In the genomic region with DNA sequence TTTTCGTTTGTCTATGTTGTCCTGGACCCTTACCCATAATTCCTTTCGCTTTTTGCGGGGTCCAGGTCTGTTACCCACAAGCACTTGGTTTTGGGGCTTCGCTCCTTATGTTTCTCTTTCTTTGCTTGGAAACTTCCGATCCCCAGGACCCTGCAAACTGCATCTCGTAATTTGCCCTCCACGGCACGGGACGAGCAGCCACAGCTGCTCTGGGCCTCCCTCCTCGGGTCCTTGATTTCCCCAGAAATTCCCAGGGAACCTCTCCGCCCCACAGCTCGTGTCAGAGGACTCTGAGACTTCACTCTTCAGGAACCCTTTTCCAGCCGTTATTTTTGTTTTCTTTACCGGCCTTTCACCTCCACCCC, we compare ENCODE assay signal across 1 cellular context.
A peak's percentile ranks its signal among the peaks of the same experiment; 100 is the strongest.
TF ChIP-seq lines count a peak whose summit lies in the region.

No MANE protein-coding gene starts in this region.

TF ChIP-seq in K562, 482 proteins besides CTCF, POLR2A, EP300 and RAD21 (continues in another document):
- TF ChIP-seq U2AF2 (optimal IDR thresholded peaks at IDR 0.05; ENCODE audit: low read depth, low read length) (no peak), ZNF408 (CRISPR knock-in tag; IDR thresholded peaks at IDR 0.05; ENCODE audit: low read depth) (no peak), DPF2 (IDR thresholded peaks at IDR 0.05) (0 out of 2 replicates have a peak, but pooled peaks have one; percentile 13), PHF8 (IDR thresholded peaks at IDR 0.05; ENCODE audit: borderline replicate concordance, low read length) (no peak), ZNF561 (CRISPR knock-in tag; conservative IDR thresholded peaks at IDR 0.05) (no peak), CBX3 (IDR thresholded peaks at IDR 0.05; ENCODE audit: borderline replicate concordance in 1 of 2, low read length in 2 of 2) (no peak), RNF2 (IDR thresholded peaks at IDR 0.05) (no peak), ZNF668 (CRISPR knock-in tag; IDR thresholded peaks at IDR 0.05) (no peak), ZNF436 (CRISPR knock-in tag; IDR thresholded peaks at IDR 0.05) (no peak), TRIM28 (IDR thresholded peaks at IDR 0.05) (no peak), SMAD4 (CRISPR knock-in tag; conservative IDR thresholded peaks at IDR 0.05) (no peak), ETV1 (tag; conservative IDR thresholded peaks at IDR 0.05; ENCODE audit: low read depth) (no peak), GTF2E2 (tag; IDR thresholded peaks at IDR 0.05) (no peak), MED1 (CRISPR knock-in tag; IDR thresholded peaks at IDR 0.05; ENCODE audit: borderline replicate concordance) (no peak), PURB (CRISPR knock-in tag; IDR thresholded peaks at IDR 0.05; ENCODE audit: low read depth) (no peak), ZNF778 (CRISPR knock-in tag; IDR thresholded peaks at IDR 0.05) (no peak), CHD4 (IDR thresholded peaks at IDR 0.05; ENCODE audit: insufficient read depth, insufficient replicate concordance, low read depth, low read length, poor library complexity, severe bottlenecking) (no peak), POLR3A (IDR thresholded peaks at IDR 0.05; ENCODE audit: borderline replicate concordance, extremely low read depth, insufficient read depth, insufficient read length) (no peak), SUPT5H (IDR thresholded peaks at IDR 0.05) (no peak), SMARCA4 (IDR thresholded peaks at IDR 0.05) (no peak; the same call in 1 of the 2 replicates), CHD1 (IDR thresholded peaks at IDR 0.05; ENCODE audit: low read length) (peak; percentile 80), ZNF212 (CRISPR knock-in tag; IDR thresholded peaks at IDR 0.05) (no peak), ZNF589 (CRISPR knock-in tag; IDR thresholded peaks at IDR 0.05; ENCODE audit: low read depth) (no peak), SETDB1 (IDR thresholded peaks at IDR 0.05; ENCODE audit: low read length) (no peak), SP2 (IDR thresholded peaks at IDR 0.05; ENCODE audit: extremely low read depth, low read depth, low read length, poor library complexity, severe bottlenecking) (no peak), BRD4 (IDR thresholded peaks at IDR 0.05) (0 out of 2 replicates have a peak, but pooled peaks have one; percentile 4), ZBTB1 (CRISPR knock-in tag; IDR thresholded peaks at IDR 0.05; ENCODE audit: borderline replicate concordance, low read depth) (peak; percentile 30; the same call in 1 of the 2 replicates), OTX1 (CRISPR knock-in tag; IDR thresholded peaks at IDR 0.05) (no peak), NR2C1 (IDR thresholded peaks at IDR 0.05) (0 out of 2 replicates have a peak, but pooled peaks have one; percentile 7), NR2C1 (tag; IDR thresholded peaks at IDR 0.05) (no peak), ZNF165 (CRISPR knock-in tag; IDR thresholded peaks at IDR 0.05; ENCODE audit: borderline replicate concordance) (no peak), ZBTB17 (CRISPR knock-in tag; IDR thresholded peaks at IDR 0.05) (no peak), LCOR (CRISPR knock-in tag; IDR thresholded peaks at IDR 0.05) (no peak), HCFC1 (IDR thresholded peaks at IDR 0.05; ENCODE audit: low read depth, low read length) (no peak), ZNF175 (CRISPR knock-in tag; IDR thresholded peaks at IDR 0.05; ENCODE audit: low read depth) (no peak)
- TF ChIP-seq, protein P1, sequence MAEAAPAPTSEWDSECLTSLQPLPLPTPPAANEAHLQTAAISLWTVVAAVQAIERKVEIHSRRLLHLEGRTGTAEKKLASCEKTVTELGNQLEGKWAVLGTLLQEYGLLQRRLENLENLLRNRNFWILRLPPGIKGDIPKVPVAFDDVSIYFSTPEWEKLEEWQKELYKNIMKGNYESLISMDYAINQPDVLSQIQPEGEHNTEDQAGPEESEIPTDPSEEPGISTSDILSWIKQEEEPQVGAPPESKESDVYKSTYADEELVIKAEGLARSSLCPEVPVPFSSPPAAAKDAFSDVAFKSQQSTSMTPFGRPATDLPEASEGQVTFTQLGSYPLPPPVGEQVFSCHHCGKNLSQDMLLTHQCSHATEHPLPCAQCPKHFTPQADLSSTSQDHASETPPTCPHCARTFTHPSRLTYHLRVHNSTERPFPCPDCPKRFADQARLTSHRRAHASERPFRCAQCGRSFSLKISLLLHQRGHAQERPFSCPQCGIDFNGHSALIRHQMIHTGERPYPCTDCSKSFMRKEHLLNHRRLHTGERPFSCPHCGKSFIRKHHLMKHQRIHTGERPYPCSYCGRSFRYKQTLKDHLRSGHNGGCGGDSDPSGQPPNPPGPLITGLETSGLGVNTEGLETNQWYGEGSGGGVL (CRISPR knock-in tag; IDR thresholded peaks at IDR 0.05) = no peak
- TF ChIP-seq, protein P2, sequence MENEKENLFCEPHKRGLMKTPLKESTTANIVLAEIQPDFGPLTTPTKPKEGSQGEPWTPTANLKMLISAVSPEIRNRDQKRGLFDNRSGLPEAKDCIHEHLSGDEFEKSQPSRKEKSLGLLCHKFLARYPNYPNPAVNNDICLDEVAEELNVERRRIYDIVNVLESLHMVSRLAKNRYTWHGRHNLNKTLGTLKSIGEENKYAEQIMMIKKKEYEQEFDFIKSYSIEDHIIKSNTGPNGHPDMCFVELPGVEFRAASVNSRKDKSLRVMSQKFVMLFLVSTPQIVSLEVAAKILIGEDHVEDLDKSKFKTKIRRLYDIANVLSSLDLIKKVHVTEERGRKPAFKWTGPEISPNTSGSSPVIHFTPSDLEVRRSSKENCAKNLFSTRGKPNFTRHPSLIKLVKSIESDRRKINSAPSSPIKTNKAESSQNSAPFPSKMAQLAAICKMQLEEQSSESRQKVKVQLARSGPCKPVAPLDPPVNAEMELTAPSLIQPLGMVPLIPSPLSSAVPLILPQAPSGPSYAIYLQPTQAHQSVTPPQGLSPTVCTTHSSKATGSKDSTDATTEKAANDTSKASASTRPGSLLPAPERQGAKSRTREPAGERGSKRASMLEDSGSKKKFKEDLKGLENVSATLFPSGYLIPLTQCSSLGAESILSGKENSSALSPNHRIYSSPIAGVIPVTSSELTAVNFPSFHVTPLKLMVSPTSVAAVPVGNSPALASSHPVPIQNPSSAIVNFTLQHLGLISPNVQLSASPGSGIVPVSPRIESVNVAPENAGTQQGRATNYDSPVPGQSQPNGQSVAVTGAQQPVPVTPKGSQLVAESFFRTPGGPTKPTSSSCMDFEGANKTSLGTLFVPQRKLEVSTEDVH (IDR thresholded peaks at IDR 0.05; ENCODE audit: low read depth, partially characterized antibody) = no peak
- TF ChIP-seq, protein P3, sequence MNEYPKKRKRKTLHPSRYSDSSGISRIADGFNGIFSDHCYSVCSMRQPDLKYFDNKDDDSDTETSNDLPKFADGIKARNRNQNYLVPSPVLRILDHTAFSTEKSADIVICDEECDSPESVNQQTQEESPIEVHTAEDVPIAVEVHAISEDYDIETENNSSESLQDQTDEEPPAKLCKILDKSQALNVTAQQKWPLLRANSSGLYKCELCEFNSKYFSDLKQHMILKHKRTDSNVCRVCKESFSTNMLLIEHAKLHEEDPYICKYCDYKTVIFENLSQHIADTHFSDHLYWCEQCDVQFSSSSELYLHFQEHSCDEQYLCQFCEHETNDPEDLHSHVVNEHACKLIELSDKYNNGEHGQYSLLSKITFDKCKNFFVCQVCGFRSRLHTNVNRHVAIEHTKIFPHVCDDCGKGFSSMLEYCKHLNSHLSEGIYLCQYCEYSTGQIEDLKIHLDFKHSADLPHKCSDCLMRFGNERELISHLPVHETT (CRISPR knock-in tag; conservative IDR thresholded peaks at IDR 0.05 in 1 of 2, IDR thresholded peaks at IDR 0.05 in 1 of 2) = 0 out of 4 replicates have a peak, but pooled peaks of 1 of the 2 experiments have one; percentile 13
- TF ChIP-seq, protein P4, sequence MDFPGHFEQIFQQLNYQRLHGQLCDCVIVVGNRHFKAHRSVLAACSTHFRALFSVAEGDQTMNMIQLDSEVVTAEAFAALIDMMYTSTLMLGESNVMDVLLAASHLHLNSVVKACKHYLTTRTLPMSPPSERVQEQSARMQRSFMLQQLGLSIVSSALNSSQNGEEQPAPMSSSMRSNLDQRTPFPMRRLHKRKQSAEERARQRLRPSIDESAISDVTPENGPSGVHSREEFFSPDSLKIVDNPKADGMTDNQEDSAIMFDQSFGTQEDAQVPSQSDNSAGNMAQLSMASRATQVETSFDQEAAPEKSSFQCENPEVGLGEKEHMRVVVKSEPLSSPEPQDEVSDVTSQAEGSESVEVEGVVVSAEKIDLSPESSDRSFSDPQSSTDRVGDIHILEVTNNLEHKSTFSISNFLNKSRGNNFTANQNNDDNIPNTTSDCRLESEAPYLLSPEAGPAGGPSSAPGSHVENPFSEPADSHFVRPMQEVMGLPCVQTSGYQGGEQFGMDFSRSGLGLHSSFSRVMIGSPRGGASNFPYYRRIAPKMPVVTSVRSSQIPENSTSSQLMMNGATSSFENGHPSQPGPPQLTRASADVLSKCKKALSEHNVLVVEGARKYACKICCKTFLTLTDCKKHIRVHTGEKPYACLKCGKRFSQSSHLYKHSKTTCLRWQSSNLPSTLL (IDR thresholded peaks at IDR 0.05) = no peak
- TF ChIP-seq, protein P5, sequence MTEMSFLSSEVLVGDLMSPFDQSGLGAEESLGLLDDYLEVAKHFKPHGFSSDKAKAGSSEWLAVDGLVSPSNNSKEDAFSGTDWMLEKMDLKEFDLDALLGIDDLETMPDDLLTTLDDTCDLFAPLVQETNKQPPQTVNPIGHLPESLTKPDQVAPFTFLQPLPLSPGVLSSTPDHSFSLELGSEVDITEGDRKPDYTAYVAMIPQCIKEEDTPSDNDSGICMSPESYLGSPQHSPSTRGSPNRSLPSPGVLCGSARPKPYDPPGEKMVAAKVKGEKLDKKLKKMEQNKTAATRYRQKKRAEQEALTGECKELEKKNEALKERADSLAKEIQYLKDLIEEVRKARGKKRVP (CRISPR knock-in tag; IDR thresholded peaks at IDR 0.05) = no peak
- TF ChIP-seq, protein P6, sequence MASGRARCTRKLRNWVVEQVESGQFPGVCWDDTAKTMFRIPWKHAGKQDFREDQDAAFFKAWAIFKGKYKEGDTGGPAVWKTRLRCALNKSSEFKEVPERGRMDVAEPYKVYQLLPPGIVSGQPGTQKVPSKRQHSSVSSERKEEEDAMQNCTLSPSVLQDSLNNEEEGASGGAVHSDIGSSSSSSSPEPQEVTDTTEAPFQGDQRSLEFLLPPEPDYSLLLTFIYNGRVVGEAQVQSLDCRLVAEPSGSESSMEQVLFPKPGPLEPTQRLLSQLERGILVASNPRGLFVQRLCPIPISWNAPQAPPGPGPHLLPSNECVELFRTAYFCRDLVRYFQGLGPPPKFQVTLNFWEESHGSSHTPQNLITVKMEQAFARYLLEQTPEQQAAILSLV (tag; IDR thresholded peaks at IDR 0.05) = no peak
- TF ChIP-seq, protein P7, sequence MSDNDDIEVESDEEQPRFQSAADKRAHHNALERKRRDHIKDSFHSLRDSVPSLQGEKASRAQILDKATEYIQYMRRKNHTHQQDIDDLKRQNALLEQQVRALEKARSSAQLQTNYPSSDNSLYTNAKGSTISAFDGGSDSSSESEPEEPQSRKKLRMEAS (CRISPR knock-in tag; IDR thresholded peaks at IDR 0.05) = no peak
- TF ChIP-seq, protein P8, sequence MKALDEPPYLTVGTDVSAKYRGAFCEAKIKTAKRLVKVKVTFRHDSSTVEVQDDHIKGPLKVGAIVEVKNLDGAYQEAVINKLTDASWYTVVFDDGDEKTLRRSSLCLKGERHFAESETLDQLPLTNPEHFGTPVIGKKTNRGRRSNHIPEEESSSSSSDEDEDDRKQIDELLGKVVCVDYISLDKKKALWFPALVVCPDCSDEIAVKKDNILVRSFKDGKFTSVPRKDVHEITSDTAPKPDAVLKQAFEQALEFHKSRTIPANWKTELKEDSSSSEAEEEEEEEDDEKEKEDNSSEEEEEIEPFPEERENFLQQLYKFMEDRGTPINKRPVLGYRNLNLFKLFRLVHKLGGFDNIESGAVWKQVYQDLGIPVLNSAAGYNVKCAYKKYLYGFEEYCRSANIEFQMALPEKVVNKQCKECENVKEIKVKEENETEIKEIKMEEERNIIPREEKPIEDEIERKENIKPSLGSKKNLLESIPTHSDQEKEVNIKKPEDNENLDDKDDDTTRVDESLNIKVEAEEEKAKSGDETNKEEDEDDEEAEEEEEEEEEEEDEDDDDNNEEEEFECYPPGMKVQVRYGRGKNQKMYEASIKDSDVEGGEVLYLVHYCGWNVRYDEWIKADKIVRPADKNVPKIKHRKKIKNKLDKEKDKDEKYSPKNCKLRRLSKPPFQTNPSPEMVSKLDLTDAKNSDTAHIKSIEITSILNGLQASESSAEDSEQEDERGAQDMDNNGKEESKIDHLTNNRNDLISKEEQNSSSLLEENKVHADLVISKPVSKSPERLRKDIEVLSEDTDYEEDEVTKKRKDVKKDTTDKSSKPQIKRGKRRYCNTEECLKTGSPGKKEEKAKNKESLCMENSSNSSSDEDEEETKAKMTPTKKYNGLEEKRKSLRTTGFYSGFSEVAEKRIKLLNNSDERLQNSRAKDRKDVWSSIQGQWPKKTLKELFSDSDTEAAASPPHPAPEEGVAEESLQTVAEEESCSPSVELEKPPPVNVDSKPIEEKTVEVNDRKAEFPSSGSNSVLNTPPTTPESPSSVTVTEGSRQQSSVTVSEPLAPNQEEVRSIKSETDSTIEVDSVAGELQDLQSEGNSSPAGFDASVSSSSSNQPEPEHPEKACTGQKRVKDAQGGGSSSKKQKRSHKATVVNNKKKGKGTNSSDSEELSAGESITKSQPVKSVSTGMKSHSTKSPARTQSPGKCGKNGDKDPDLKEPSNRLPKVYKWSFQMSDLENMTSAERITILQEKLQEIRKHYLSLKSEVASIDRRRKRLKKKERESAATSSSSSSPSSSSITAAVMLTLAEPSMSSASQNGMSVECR (CRISPR knock-in tag; IDR thresholded peaks at IDR 0.05) = no peak
- TF ChIP-seq, protein P9, sequence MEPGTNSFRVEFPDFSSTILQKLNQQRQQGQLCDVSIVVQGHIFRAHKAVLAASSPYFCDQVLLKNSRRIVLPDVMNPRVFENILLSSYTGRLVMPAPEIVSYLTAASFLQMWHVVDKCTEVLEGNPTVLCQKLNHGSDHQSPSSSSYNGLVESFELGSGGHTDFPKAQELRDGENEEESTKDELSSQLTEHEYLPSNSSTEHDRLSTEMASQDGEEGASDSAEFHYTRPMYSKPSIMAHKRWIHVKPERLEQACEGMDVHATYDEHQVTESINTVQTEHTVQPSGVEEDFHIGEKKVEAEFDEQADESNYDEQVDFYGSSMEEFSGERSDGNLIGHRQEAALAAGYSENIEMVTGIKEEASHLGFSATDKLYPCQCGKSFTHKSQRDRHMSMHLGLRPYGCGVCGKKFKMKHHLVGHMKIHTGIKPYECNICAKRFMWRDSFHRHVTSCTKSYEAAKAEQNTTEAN (CRISPR knock-in tag; IDR thresholded peaks at IDR 0.05) = no peak
- TF ChIP-seq, protein P10, sequence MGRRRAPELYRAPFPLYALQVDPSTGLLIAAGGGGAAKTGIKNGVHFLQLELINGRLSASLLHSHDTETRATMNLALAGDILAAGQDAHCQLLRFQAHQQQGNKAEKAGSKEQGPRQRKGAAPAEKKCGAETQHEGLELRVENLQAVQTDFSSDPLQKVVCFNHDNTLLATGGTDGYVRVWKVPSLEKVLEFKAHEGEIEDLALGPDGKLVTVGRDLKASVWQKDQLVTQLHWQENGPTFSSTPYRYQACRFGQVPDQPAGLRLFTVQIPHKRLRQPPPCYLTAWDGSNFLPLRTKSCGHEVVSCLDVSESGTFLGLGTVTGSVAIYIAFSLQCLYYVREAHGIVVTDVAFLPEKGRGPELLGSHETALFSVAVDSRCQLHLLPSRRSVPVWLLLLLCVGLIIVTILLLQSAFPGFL (CRISPR knock-in tag; IDR thresholded peaks at IDR 0.05) = no peak
- TF ChIP-seq, protein P11, sequence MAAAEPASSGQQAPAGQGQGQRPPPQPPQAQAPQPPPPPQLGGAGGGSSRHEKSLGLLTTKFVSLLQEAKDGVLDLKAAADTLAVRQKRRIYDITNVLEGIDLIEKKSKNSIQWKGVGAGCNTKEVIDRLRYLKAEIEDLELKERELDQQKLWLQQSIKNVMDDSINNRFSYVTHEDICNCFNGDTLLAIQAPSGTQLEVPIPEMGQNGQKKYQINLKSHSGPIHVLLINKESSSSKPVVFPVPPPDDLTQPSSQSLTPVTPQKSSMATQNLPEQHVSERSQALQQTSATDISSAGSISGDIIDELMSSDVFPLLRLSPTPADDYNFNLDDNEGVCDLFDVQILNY (CRISPR knock-in tag; IDR thresholded peaks at IDR 0.05) = no peak
